In the genomic region with DNA sequence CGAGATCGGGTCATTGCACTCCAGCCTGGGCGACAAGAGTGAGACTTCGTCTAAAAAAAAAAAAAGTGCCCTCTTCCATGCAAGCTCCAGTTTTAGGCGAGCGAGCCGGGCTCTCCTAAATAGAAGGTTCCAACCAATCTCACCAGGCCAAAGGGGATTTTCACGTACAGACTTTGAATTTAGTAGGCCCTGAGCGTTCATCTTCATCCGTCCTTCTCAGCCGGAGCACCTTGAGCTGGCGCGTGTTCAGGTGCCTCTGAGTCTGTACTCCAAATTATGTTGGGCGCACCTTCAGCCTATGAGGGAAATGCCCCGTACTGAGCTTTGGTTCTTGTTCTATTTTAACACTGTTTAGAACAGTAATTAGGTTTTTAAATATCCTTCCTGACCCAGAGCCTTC, we compare ENCODE assay signal across 9 cellular contexts. TPM values are rescaled to one million over a fixed set of nuclear protein-coding genes. Genes with fewer than 3 reads are reported as not detected.
A peak's percentile ranks its signal among the peaks of the same experiment; 100 is the strongest.
DNase-seq lines count a peak whose midpoint lies in the region; ATAC-seq and TF ChIP-seq lines count a peak whose summit lies in the region.
"Had no signal": no experiment of that assay in that cellular context is flagged by ENCODE, and none has a peak within 500 bp of the region (broad histone marks: within the 10 kb centered on the region; RNA-seq: fewer than 3 reads in every experiment).

No MANE protein-coding gene starts in this region.

- peak overlapping the region; percentile 1 to 97 (median 33); a peak in 11 of 22 replicates for H3K4me2 ChIP-seq in BLaER1 treated with 17β-estradiol and CSF1 and Interleukin-3, amounts not matched to agents 10 nM and 100 nM
- no peak overlapping the region for H3K4me2 ChIP-seq in KMS-11

- H3K9ac ChIP-seq in BLaER1 treated with 17β-estradiol and CSF1 and Interleukin-3, amounts not matched to agents 10 nM and 100 nM, result peak overlapping the region in 3 of 11 experiments; percentile 17 to 89 (median 86); a peak in 5 of 22 replicates
- no peak overlapping the region for H3K9ac ChIP-seq in KMS-11

- peak overlapping the region in 6 of 11 experiments; percentile 35 to 87 (median 84); a peak in 7 of 22 replicates for H3K27ac ChIP-seq in BLaER1 treated with 17β-estradiol and CSF1 and Interleukin-3, amounts not matched to agents 10 nM and 100 nM
- H3K27ac ChIP-seq in KMS-11 (peak overlapping the region; percentile 72; the same call in 1 of the 2 replicates), body of pancreas (peak overlapping the region in 3 of 4 donors; percentile 90 to 92 (median 90)), prostate gland (peak overlapping the region; percentile 94 to 96)

- intact Hi-C loops in body of pancreas (cut with DNase I) (no loop called here), prostate gland (cut with DNase I) (loop anchor here (5.0 kb wide), 1 partner anchor 33 kb away; no protein-coding TSS in a partner anchor)

- H3K27me3 ChIP-seq in BLaER1 treated with 17β-estradiol and CSF1 and Interleukin-3, amounts not matched to agents 10 nM and 100 nM, result no peaks in the 10 kb centered on the region
- H3K27me3 ChIP-seq in KMS-11 (ENCODE audit: insufficient read depth, low read depth), result no peaks in the 10 kb centered on the region
- H3K27me3 ChIP-seq in body of pancreas, result no peaks in the 10 kb centered on the region
- H3K27me3 ChIP-seq in prostate gland (replicated peaks; ENCODE audit: insufficient read depth), result no peaks in the 10 kb centered on the region

- TF ChIP-seq POLR2A in body of pancreas (IDR thresholded peaks at IDR 0.05) (no peak), prostate gland (IDR thresholded peaks at IDR 0.05) (no peak)

- TF ChIP-seq CTCF in KMS-11 (conservative IDR thresholded peaks at IDR 0.05; ENCODE audit: low read depth, low read length) (no peak), body of pancreas (IDR thresholded peaks at IDR 0.05) (no peak), prostate gland (IDR thresholded peaks at IDR 0.05) (no peak)

- peaks cover 49 to 77% (median 69%) of the 10 kb centered on the region in 10 experiments for H3K4me1 ChIP-seq in BLaER1 treated with 17β-estradiol and CSF1 and Interleukin-3, amounts not matched to agents 10 nM and 100 nM
- H3K4me1 ChIP-seq in KMS-11 (ENCODE audit: low read depth, poor library complexity, severe bottlenecking), result peaks cover 42% of the 10 kb centered on the region
- peaks cover 21% of the 10 kb centered on the region for H3K4me1 ChIP-seq in body of pancreas
- H3K4me1 ChIP-seq in prostate gland (replicated peaks), result peaks cover 2% of the 10 kb centered on the region

- no peak for DNase-seq in body of pancreas
- no peak for DNase-seq in prostate gland (ENCODE audit: low spot score)
- DNase-seq in NCI-H2029 (lab: John Stamatoyannopoulos, UW), result no peak

- no peaks in the 10 kb centered on the region for H3K9me3 ChIP-seq in BLaER1 treated with 17β-estradiol and CSF1 and Interleukin-3, amounts not matched to agents 10 nM and 100 nM (replicated peaks in 1 of 11)
- H3K9me3 ChIP-seq in body of pancreas, result no peaks in the 10 kb centered on the region
- no peaks in the 10 kb centered on the region for H3K9me3 ChIP-seq in prostate gland

- H2AFZ ChIP-seq in KMS-11 (ENCODE audit: low read depth), result no peak overlapping the region

- peaks cover 31 to 53% (median 37%) of the 10 kb centered on the region in 11 experiments for H3K36me3 ChIP-seq in BLaER1 treated with 17β-estradiol and CSF1 and Interleukin-3, amounts not matched to agents 10 nM and 100 nM
- H3K36me3 ChIP-seq in KMS-11 (ENCODE audit: insufficient read depth), result peaks cover 3% of the 10 kb centered on the region; the same call in 1 of the 2 replicates
- H3K36me3 ChIP-seq in body of pancreas (replicated peaks in 1 of 2; ENCODE audit: insufficient read depth in 1 of 2, low read depth in 2 of 2), result peaks cover 0 to 2% of the 10 kb centered on the region in 2 donors
- H3K36me3 ChIP-seq in prostate gland, result no peaks in the 10 kb centered on the region

- H4K20me1 ChIP-seq in BLaER1 treated with 17β-estradiol and CSF1 and Interleukin-3, amounts not matched to agents 10 nM and 100 nM, result no peaks in the 10 kb centered on the region
- no peaks in the 10 kb centered on the region for H4K20me1 ChIP-seq in KMS-11 (ENCODE audit: insufficient read depth)

- no peak for ATAC-seq in body of pancreas
- no peak for ATAC-seq in GM21515 (IDR thresholded peaks at IDR 0.05; ENCODE audit: unreplicated experiment)
- ATAC-seq in GM21528 (IDR thresholded peaks at IDR 0.05; ENCODE audit: low FRiP score, unreplicated experiment), result no peak
- no peak for ATAC-seq in HG02852 (IDR thresholded peaks at IDR 0.05; ENCODE audit: unreplicated experiment)

- H3K79me2 ChIP-seq in KMS-11 (ENCODE audit: insufficient read depth, low read depth), result peaks cover 26% of the 10 kb centered on the region; the same call in 1 of the 2 replicates

- H3K4me3 ChIP-seq in BLaER1 treated with 17β-estradiol and CSF1 and Interleukin-3, amounts not matched to agents 10 nM and 100 nM, result no peak overlapping the region
- H3K4me3 ChIP-seq in KMS-11 (IDR thresholded peaks at IDR 0.05; ENCODE audit: insufficient read depth, low read depth, low read length) (no peak overlapping the region), body of pancreas (no peak overlapping the region), prostate gland (no peak overlapping the region)

- 82 to 83% methylated on average over 15 of the region's 15 CpGs for WGBS in body of pancreas, 2 donors
- 93% methylated on average over 15 of the region's 15 CpGs for WGBS in prostate gland

RNA-seq across cellular contexts. Expression of gene TAP2, which starts 0.8 kb away (rescaled TPM):
- total RNA-seq in body of pancreas, result 10 to 100 TPM in 1 of 2 donors, 1 to 10 TPM in 1; 5.2 to 13.8 TPM
- 10 to 100 TPM in 1 of 2 donors, 1 to 10 TPM in 1; 7.1 to 15.8 TPM for total RNA-seq in prostate gland

RNA-seq across cellular contexts. Expression of gene PSMB8, which starts 4.5 kb away (rescaled TPM):
- total RNA-seq in body of pancreas (10 to 100 TPM in 1 of 2 donors, 1 to 10 TPM in 1; 9.9 to 24.1 TPM), prostate gland (10 to 100 TPM; 30.7 to 47.3 TPM)

RNA-seq across cellular contexts. Expression of gene TAP1, which starts 14.1 kb away (rescaled TPM):
- total RNA-seq in body of pancreas (10 to 100 TPM in 1 of 2 donors, 1 to 10 TPM in 1; 7.9 to 12.2 TPM), prostate gland (10 to 100 TPM; 30.6 to 47.4 TPM)

RNA-seq across cellular contexts. Expression of gene PSMB9, which starts 14.6 kb away (rescaled TPM):
- total RNA-seq in body of pancreas (10 to 100 TPM in 1 of 2 donors, 1 to 10 TPM in 1; 4.6 to 14.5 TPM), prostate gland (10 to 100 TPM; 22.4 to 27.7 TPM)

RNA-seq across cellular contexts. Expression of gene HLA-DOB, which starts 22.6 kb away (rescaled TPM):
- total RNA-seq in body of pancreas, result not detected
- total RNA-seq in prostate gland, result under 1 TPM in 1 of 2 donors, not detected in 1; 0.41 TPM
- total RNA-seq: dermis blood vessel endothelial cell had no signal
